9 cellular contexts compared by ENCODE assay signal in genomic region chr3:17182158-17182557, GRCh38.
DNase-seq lines count a peak whose midpoint lies in the region; ATAC-seq lines count a peak whose summit lies in the region.
"Had no signal": no experiment of that assay in that cellular context is flagged by ENCODE, and none has a peak within 500 bp of the region (broad histone marks: within the 10 kb centered on the region; RNA-seq: fewer than 3 reads in every experiment).

No MANE protein-coding gene starts in this region.

- peaks cover 17% of the 10 kb centered on the region; the same call in 1 of the 2 replicates for H3K4me1 ChIP-seq in SJCRH30

- H3K36me3 ChIP-seq in SJCRH30: no peaks in the 10 kb centered on the region
- H3K36me3 ChIP-seq: ovary had no signal

- no peaks in the 10 kb centered on the region for H3K9me3 ChIP-seq in SJCRH30 (replicated peaks)
- H3K9me3 ChIP-seq: ovary had no signal

- peaks cover 2 to 5% of the 10 kb centered on the region in 2 donors for H3K36me3 Mint-ChIP-seq in activated T-cell treated with anti-CD3 and anti-CD28 coated beads, Interleukin-2, amount 50 U/mL, for 72 hours (ENCODE audit: insufficient read depth in 2 of 2)

- peak overlapping the region; percentile 40 to 51 for H3K4me3 Mint-ChIP-seq in activated T-cell treated with anti-CD3 and anti-CD28 coated beads, Interleukin-2, amount 50 U/mL, for 72 hours

- no peak overlapping the region for H3K4me3 ChIP-seq in SJCRH30
- H3K4me3 ChIP-seq: ovary had no signal

- peak; percentile 23 to 53 for ATAC-seq in activated T-cell treated with anti-CD3 and anti-CD28 coated beads, Interleukin-2, amount 50 U/mL, for 72 hours (replicated peaks in 1 of 2)
- peak; percentile 76 for ATAC-seq in HG02870 (IDR thresholded peaks at IDR 0.05; ENCODE audit: unreplicated experiment)
- ATAC-seq in stimulated activated naive CD8-positive, alpha-beta T cell treated with anti-CD3 and anti-CD28 coated beads, Interleukin-15, Interleukin-2, amounts not matched to agents 100 U/mL and 50 U/mL, for 24 hours: peak; percentile 51

- H3K9me3 Mint-ChIP-seq in activated T-cell treated with anti-CD3 and anti-CD28 coated beads, Interleukin-2, amount 50 U/mL, for 72 hours: peaks cover 0 to 1% of the 10 kb centered on the region in 2 donors

- H3K27me3 Mint-ChIP-seq in activated T-cell treated with anti-CD3 and anti-CD28 coated beads, Interleukin-2, amount 50 U/mL, for 72 hours (ENCODE audit: low read depth): no peaks in the 10 kb centered on the region

- peak overlapping the region; percentile 9; the same call in 1 of the 2 replicates for H3K27ac ChIP-seq in SJCRH30
- H3K27ac ChIP-seq: ovary had no signal

- H3K27me3 ChIP-seq in SJCRH30: no peaks in the 10 kb centered on the region
- H3K27me3 ChIP-seq: ovary had no signal

- H3K27ac Mint-ChIP-seq in activated T-cell treated with anti-CD3 and anti-CD28 coated beads, Interleukin-2, amount 50 U/mL, for 72 hours: no peak overlapping the region

- peaks cover 30% of the 10 kb centered on the region for H3K4me1 Mint-ChIP-seq in activated T-cell treated with anti-CD3 and anti-CD28 coated beads, Interleukin-2, amount 50 U/mL, for 72 hours (ENCODE audit: low read depth)

- no peak for DNase-seq in activated T-cell treated with anti-CD3 and anti-CD28 coated beads, Interleukin-2, amount 50 U/mL, for 72 hours
- DNase-seq in activated T-cell treated with anti-CD3 and anti-CD28 coated beads for 4 hours (no peak), SJCRH30 (peak in 1 of 2 experiments; percentile 39), kidney glomerular epithelial cell (lab: John Stamatoyannopoulos, UW) (no peak), foreskin melanocyte (no peak), 8988T (no peak)
- DNase-seq in stimulated activated naive CD8-positive, alpha-beta T cell treated with anti-CD3 and anti-CD28 coated beads, Interleukin-15, Interleukin-2, amounts not matched to agents 100 U/mL and 50 U/mL, for 24 hours: no peak
- DNase-seq: ovary had no signal
